In the genomic region with DNA sequence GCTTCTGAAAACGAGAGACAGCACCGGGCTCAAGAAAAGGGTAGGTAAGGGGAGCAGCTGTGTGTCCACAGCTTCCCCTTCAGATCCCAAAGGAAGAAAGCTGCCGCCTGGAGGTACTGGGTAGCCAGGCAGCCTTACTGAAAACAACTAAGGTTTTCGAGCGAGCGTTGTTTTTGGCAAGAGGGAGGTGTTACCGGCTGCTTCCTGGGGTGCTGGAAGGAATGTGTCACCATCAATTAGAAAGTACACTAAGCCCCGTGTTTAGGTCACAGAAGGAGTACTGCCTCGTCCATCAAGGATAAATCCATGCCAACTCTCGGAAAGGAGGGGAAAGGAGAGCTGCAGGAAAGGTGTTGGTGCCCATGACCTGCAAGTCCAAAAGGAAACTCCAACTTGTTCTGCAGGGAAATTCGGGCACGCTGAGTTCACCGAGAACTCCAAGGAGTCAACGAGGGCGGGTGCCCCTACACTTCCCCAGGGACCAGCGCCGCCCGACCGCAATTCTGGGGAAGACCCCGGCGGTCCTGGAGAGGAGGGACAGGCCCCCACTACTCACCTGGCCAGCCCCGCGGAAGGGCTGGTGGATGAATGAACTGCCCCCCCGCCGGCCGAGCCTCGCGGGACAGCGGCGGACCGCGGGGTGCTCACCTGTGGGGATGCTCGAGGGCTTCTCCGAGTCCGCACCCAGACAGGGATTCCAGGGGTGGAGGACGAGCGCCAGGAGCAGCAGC, we compare ENCODE assay signal across 8 cellular contexts. TPM values are rescaled to one million over a fixed set of nuclear protein-coding genes. Genes with fewer than 3 reads are reported as not detected.
DNase-seq lines count a peak whose midpoint lies in the region; ATAC-seq and TF ChIP-seq lines count a peak whose summit lies in the region.

No MANE protein-coding gene starts in this region.

- H2AFZ ChIP-seq in PC-9: peak overlapping the region; percentile 98

- peak overlapping the region; percentile 79 for H3K4me3 ChIP-seq in PC-9
- H3K4me3 ChIP-seq in breast epithelium: peak overlapping the region; percentile 71 to 93 (median 82)
- H3K4me3 ChIP-seq in iPS-11a (ENCODE audit: low read depth, low read length): peak overlapping the region; percentile 74

- POLR2A ChIA-PET in PC-9 (lab: Charles Lee; ENCODE audit: unreplicated experiment): interaction anchor here (0.6 to 0.7 kb wide), 2 partner anchors 197 to 242 kb away, joined by 4 read pairs; no protein-coding TSS in a partner anchor

- DNase-seq in stimulated activated CD4-positive, alpha-beta T cell treated with anti-CD3 and anti-CD28 coated beads, Interleukin-1b, Interleukin-23, amount 100 ng/mL, for 48 hours: peak; percentile 18
- no peak for DNase-seq in stimulated activated CD4-positive, alpha-beta T cell treated with anti-CD3 and anti-CD28 coated beads, Interleukin-4, amount 100 ng/mL, for 4 hours
- DNase-seq in PC-9: peak; percentile 74 to 80
- DNase-seq in breast epithelium (ENCODE audit: low spot score in 2 of 2): peak; percentile 58 to 63
- DNase-seq in renal cortical epithelial cell (ENCODE audit: low read depth): peak; percentile 86
- DNase-seq in NCI-H2029 (lab: John Stamatoyannopoulos, UW): no peak

- H3K36me3 ChIP-seq in PC-9 (ENCODE audit: low read depth): no peaks in the 10 kb centered on the region
- H3K36me3 ChIP-seq in breast epithelium: no peaks in the 10 kb centered on the region

- H3K27me3 ChIP-seq in PC-9 (ENCODE audit: insufficient read depth, low read depth) (no peaks in the 10 kb centered on the region), breast epithelium (no peaks in the 10 kb centered on the region)

- intact Hi-C loops in PC-9 (cut with micrococcal nuclease; ENCODE audit: unreplicated experiment) (loop anchor here (2.0 kb wide), 1 partner anchor 90 kb away; no protein-coding TSS in a partner anchor), breast epithelium (cut with DNase I; ENCODE audit: low total_unique reads) (no loop called here)

- H4K20me1 ChIP-seq in PC-9 (ENCODE audit: insufficient read depth): no peaks in the 10 kb centered on the region

- CTCF ChIA-PET in PC-9 (lab: Charles Lee): interaction anchor here (0.7 to 1.7 kb wide), 3 partner anchors 27 to 561 kb away, joined by 3 to 5 read pairs (median 4); no protein-coding TSS in a partner anchor

- peak; percentile 18 for ATAC-seq in HG03354 (IDR thresholded peaks at IDR 0.05; ENCODE audit: poor library complexity, severe bottlenecking, unreplicated experiment)

- H3K27ac ChIP-seq in PC-9 (peak overlapping the region; percentile 48), breast epithelium (peak overlapping the region; percentile 95 to 98)

- no peaks in the 10 kb centered on the region for H3K9me2 ChIP-seq in PC-9 (ENCODE audit: insufficient read depth)

- peak; percentile 8 for TF ChIP-seq POLR2A in breast epithelium (IDR thresholded peaks at IDR 0.05)

- H3F3A ChIP-seq in PC-9 (ENCODE audit: insufficient read depth, low read depth): peaks cover 6% of the 10 kb centered on the region

- BruUV-seq in PC-9 (replicated peaks; lab: Mats Ljungman, UMichigan): TSS peak; percentile 30

- peak overlapping the region; percentile 80 for H3K4me2 ChIP-seq in PC-9

- TF ChIP-seq CTCF in PC-9 (conservative IDR thresholded peaks at IDR 0.05): peak; percentile 57
- TF ChIP-seq CTCF in breast epithelium (IDR thresholded peaks at IDR 0.05): peak; percentile 18 to 43 (median 32)

- H3K4me1 ChIP-seq in PC-9 (replicated peaks; ENCODE audit: insufficient read depth) (peaks cover 27% of the 10 kb centered on the region), breast epithelium (peaks cover 0 to 12% of the 10 kb centered on the region in 2 donors)

- no peaks in the 10 kb centered on the region for H3K9me3 ChIP-seq in PC-9 (ENCODE audit: insufficient read depth, low read depth)
- H3K9me3 ChIP-seq in breast epithelium: no peaks in the 10 kb centered on the region

- peaks cover 11% of the 10 kb centered on the region for H3K79me2 ChIP-seq in PC-9 (ENCODE audit: low read depth)

RNA-seq across cellular contexts. Expression of gene PLOD2, which starts 0.6 kb away (rescaled TPM):
- total RNA-seq in PC-9 (2021) (27.4 and 30.3 TPM in 2 replicates), breast epithelium (10 to 100 TPM; 33.2 to 71.5 (median 35.7) TPM), renal cortical epithelial cell (284 and 348 TPM in 2 replicates)

Comparison
In these comparisons a context has a peak if more than half of its experiments do, and no peak if none do; other contexts are left out.
1. DNase-seq: peak in stimulated activated CD4-positive, alpha-beta T cell treated with anti-CD3 and anti-CD28 coated beads, Interleukin-1b, Interleukin-23, amount 100 ng/mL, for 48 hours (single experiment), PC-9 (2 of 2), breast epithelium (2 of 2) and renal cortical epithelial cell (single experiment); none in stimulated activated CD4-positive, alpha-beta T cell treated with anti-CD3 and anti-CD28 coated beads, Interleukin-4, amount 100 ng/mL, for 4 hours (0 of 2) and NCI-H2029 (single experiment).
2. Peak in every context shown above with its lines, with median percentiles within 50 percentile points of each other: H3K4me3 ChIP-seq.